In the genomic region with DNA sequence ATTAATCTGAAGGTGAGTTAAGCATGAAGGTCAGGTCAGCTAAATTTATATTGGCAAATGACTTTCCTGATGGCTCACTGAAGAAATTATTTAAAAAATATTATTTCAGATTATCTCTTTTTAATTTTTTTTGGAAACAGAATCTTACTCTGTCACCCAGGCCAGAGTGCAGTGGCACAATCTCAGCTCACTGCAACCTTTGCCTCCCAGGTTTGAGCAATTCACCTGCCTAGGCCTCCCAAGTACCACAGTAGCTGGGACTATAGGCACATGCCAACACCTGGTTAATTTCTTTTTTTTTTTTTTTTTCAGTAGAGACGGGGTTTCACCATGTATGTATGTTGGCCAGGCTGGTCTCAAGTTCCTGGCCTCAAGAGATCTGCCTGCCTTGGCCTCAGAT, we compare ENCODE assay signal across 2 cellular contexts.
TF ChIP-seq lines count a peak whose summit lies in the region.

No MANE protein-coding gene starts in this region.

TF ChIP-seq in liver, 16 proteins besides CTCF, POLR2A, EP300 and RAD21 (continued from another document):
- TF ChIP-seq JUND (IDR thresholded peaks at IDR 0.05) (no peak), SP1 (IDR thresholded peaks at IDR 0.05) (no peak)

TF ChIP-seq in HepG2, 621 proteins besides CTCF, POLR2A, EP300 and RAD21 (continued from another document):
- TF ChIP-seq, protein P1, sequence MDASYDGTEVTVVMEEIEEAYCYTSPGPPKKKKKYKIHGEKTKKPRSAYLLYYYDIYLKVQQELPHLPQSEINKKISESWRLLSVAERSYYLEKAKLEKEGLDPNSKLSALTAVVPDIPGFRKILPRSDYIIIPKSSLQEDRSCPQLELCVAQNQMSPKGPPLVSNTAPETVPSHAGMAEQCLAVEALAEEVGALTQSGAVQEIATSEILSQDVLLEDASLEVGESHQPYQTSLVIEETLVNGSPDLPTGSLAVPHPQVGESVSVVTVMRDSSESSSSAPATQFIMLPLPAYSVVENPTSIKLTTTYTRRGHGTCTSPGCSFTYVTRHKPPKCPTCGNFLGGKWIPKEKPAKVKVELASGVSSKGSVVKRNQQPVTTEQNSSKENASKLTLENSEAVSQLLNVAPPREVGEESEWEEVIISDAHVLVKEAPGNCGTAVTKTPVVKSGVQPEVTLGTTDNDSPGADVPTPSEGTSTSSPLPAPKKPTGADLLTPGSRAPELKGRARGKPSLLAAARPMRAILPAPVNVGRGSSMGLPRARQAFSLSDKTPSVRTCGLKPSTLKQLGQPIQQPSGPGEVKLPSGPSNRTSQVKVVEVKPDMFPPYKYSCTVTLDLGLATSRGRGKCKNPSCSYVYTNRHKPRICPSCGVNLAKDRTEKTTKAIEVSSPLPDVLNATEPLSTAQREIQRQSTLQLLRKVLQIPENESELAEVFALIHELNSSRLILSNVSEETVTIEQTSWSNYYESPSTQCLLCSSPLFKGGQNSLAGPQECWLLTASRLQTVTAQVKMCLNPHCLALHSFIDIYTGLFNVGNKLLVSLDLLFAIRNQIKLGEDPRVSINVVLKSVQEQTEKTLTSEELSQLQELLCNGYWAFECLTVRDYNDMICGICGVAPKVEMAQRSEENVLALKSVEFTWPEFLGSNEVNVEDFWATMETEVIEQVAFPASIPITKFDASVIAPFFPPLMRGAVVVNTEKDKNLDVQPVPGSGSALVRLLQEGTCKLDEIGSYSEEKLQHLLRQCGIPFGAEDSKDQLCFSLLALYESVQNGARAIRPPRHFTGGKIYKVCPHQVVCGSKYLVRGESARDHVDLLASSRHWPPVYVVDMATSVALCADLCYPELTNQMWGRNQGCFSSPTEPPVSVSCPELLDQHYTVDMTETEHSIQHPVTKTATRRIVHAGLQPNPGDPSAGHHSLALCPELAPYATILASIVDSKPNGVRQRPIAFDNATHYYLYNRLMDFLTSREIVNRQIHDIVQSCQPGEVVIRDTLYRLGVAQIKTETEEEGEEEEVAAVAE (CRISPR knock-in tag; IDR thresholded peaks at IDR 0.05; ENCODE audit: borderline replicate concordance): no peak
- TF ChIP-seq, protein P2, sequence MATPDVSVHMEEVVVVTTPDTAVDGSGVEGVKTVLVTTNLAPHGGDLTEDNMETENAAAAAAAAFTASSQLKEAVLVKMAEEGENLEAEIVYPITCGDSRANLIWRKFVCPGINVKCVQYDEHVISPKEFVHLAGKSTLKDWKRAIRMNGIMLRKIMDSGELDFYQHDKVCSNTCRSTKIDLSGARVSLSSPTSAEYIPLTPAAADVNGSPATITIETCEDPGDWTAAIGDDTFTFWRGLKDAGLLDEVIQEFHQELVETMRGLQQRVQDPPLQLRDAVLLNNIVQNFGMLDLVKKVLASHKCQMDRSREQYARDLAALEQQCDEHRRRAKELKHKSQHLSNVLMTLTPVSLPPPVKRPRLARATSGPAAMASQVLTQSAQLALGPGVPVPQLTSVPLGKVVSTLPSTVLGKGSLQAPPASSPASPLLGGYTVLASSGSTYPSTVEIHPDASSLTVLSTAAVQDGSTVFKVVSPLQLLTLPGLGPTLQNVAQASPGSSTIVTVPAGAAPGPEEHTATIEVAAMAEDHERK (CRISPR knock-in tag; IDR thresholded peaks at IDR 0.05; ENCODE audit: low read depth): no peak
- TF ChIP-seq MLLT10 (CRISPR knock-in tag; IDR thresholded peaks at IDR 0.05) (no peak), ZNF777 (CRISPR knock-in tag; IDR thresholded peaks at IDR 0.05) (no peak), SUZ12 (IDR thresholded peaks at IDR 0.05; ENCODE audit: low read depth, low read length) (no peak), MEF2D (CRISPR knock-in tag; IDR thresholded peaks at IDR 0.05) (no peak)
